ENCODE assay signal across 8 cellular contexts in the genomic region with DNA sequence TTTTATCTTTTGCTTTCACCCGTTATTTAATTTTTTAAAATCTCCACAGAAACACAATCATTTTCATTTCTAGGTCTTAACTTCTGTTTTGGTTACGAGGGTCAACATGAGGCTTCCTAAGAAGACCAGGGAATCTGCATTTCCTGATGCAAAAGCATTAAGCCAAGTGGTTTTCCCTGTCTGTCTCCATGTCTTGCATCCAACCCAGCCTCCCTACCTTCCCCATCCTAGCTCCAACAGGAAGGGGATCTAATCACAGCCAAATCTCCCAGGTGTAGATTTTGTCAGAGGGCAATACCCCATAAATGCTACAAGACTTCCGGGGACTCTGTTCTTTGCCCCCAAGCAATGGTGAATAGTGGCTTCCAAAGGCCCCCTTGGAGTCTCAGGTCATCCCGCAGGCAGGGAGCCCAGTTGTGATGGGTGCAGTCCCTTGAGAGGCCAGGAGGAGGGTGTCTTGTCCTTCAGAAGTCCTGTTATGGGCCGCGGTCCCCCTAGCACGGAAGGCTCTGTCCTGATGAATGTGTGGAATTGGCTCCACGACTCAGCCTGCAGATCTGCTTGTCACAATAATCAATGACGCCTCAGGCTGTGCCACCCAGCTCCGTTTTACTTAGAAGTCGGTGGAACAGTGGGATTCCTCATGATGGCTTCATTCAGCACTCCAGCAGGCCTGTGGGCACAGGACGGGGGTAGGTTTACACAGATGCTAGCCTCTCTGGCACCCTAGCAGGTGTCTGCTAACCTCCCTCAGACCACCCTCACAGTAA.
DNase-seq lines count a peak whose midpoint lies in the region; ATAC-seq lines count a peak whose summit lies in the region.

No MANE protein-coding gene starts in this region.

- H3K4me3 Mint-ChIP-seq in activated naive CD4-positive, alpha-beta T cell treated with anti-CD3 and anti-CD28 coated beads for 36 hours = no peak overlapping the region

- ATAC-seq in left cardiac atrium (peak; percentile 83 to 84), GM21515 (IDR thresholded peaks at IDR 0.05; ENCODE audit: unreplicated experiment) (no peak)

- peaks cover 9% of the 10 kb centered on the region for H3K4me1 Mint-ChIP-seq in activated naive CD4-positive, alpha-beta T cell treated with anti-CD3 and anti-CD28 coated beads for 36 hours (ENCODE audit: low read depth)

- DNase-seq in activated naive CD4-positive, alpha-beta T cell treated with Interleukin-2 at 50 U/mL for 16 hours = peak; percentile 23
- no peak for DNase-seq in activated naive CD4-positive, alpha-beta T cell (lab: John Stamatoyannopoulos, UW)
- peak; percentile 2 for DNase-seq in NCI-H524 treated with DMSO at 0.1 percent for 48 hours (lab: John Stamatoyannopoulos, UW)
- DNase-seq in activated naive CD4-positive, alpha-beta T cell treated with anti-CD3 and anti-CD28 coated beads for 36 hours = peak; percentile 42
- peak; percentile 40 for DNase-seq in left cardiac atrium
- DNase-seq in skeletal muscle cell (ENCODE audit: low read depth) = peak; percentile 21
- no peak for DNase-seq in occipital lobe (lab: John Stamatoyannopoulos, UW)

- H3K27ac Mint-ChIP-seq in activated naive CD4-positive, alpha-beta T cell treated with anti-CD3 and anti-CD28 coated beads for 36 hours = no peak overlapping the region

- intact Hi-C loops in activated naive CD4-positive, alpha-beta T cell treated with anti-CD3 and anti-CD28 coated beads for 36 hours (cut with micrococcal nuclease) = no loop called here
- intact Hi-C loops in left cardiac atrium (cut with DNase I) = no loop called here

- peaks cover 13% of the 10 kb centered on the region for H3K27me3 Mint-ChIP-seq in activated naive CD4-positive, alpha-beta T cell treated with anti-CD3 and anti-CD28 coated beads for 36 hours (ENCODE audit: low read depth)

- H3K4me3 ChIP-seq in skeletal muscle cell (ENCODE audit: low read depth, low read length) = no peak overlapping the region

- CTCF ChIA-PET in activated naive CD4-positive, alpha-beta T cell treated with anti-CD3 and anti-CD28 coated beads for 36 hours (lab: Charles Lee) = interaction anchor here (1.6 kb wide), 2 partner anchors 8 to 9 kb away, joined by 4 to 5 read pairs; no protein-coding TSS in a partner anchor

- H3K36me3 Mint-ChIP-seq in activated naive CD4-positive, alpha-beta T cell treated with anti-CD3 and anti-CD28 coated beads for 36 hours (ENCODE audit: low read depth) = no peaks in the 10 kb centered on the region

- peaks cover 4% of the 10 kb centered on the region for H3K9me3 Mint-ChIP-seq in activated naive CD4-positive, alpha-beta T cell treated with anti-CD3 and anti-CD28 coated beads for 36 hours

Comparison
In these comparisons a context has a peak if more than half of its experiments do, and no peak if none do; other contexts are left out.
1. DNase-seq: peak in activated naive CD4-positive, alpha-beta T cell treated with Interleukin-2 at 50 U/mL for 16 hours (single experiment), NCI-H524 treated with DMSO at 0.1 percent for 48 hours (single experiment), activated naive CD4-positive, alpha-beta T cell treated with anti-CD3 and anti-CD28 coated beads for 36 hours (single experiment), left cardiac atrium (single experiment) and skeletal muscle cell (single experiment); none in activated naive CD4-positive, alpha-beta T cell (0 of 4) and occipital lobe (single experiment).